Comparison of ENCODE assay signal across 1 cellular context in genomic region chr20:33687993-33688937, GRCh38.
TF ChIP-seq lines count a peak whose summit lies in the region.

No MANE protein-coding gene starts in this region.

TF ChIP-seq in HepG2, 621 proteins besides CTCF, POLR2A, EP300 and RAD21 (continues in another document):
- no peak for TF ChIP-seq ZNF792 (CRISPR knock-in tag; IDR thresholded peaks at IDR 0.05)
- TF ChIP-seq NCOA5 (CRISPR knock-in tag; IDR thresholded peaks at IDR 0.05): no peak
- TF ChIP-seq NKX3-1 (CRISPR knock-in tag; IDR thresholded peaks at IDR 0.05): no peak
- TF ChIP-seq THAP8 (CRISPR knock-in tag; IDR thresholded peaks at IDR 0.05; ENCODE audit: borderline replicate concordance): no peak
- TF ChIP-seq CCAR2 (optimal IDR thresholded peaks at IDR 0.05; ENCODE audit: low read depth, low read length): no peak
- no peak for TF ChIP-seq PAF1 (CRISPR knock-in tag; IDR thresholded peaks at IDR 0.05)
- TF ChIP-seq ZNF629 (CRISPR knock-in tag; conservative IDR thresholded peaks at IDR 0.05): peak; percentile 35; the same call in 1 of the 2 replicates
- no peak for TF ChIP-seq NPAS2 (CRISPR knock-in tag; IDR thresholded peaks at IDR 0.05; ENCODE audit: borderline replicate concordance)
- TF ChIP-seq THAP11 (CRISPR knock-in tag; IDR thresholded peaks at IDR 0.05): 0 out of 2 replicates have a peak, but pooled peaks have one; percentile 4
- TF ChIP-seq ZBTB7A (CRISPR knock-in tag; IDR thresholded peaks at IDR 0.05): no peak
- no peak for TF ChIP-seq STAT6 (CRISPR knock-in tag; IDR thresholded peaks at IDR 0.05; ENCODE audit: borderline replicate concordance)
- 0 out of 2 replicates have a peak, but pooled peaks have one; percentile 5 for TF ChIP-seq IRF2 (CRISPR knock-in tag; IDR thresholded peaks at IDR 0.05)
- TF ChIP-seq ZNF616 (CRISPR knock-in tag; IDR thresholded peaks at IDR 0.05; ENCODE audit: low read depth): no peak
- no peak for TF ChIP-seq ZNF496 (CRISPR knock-in tag; IDR thresholded peaks at IDR 0.05; ENCODE audit: insufficient replicate concordance)
- TF ChIP-seq PLRG1 (conservative IDR thresholded peaks at IDR 0.05): no peak
- no peak for TF ChIP-seq PHF20 (CRISPR knock-in tag; IDR thresholded peaks at IDR 0.05)
- no peak for TF ChIP-seq TFAP4 (IDR thresholded peaks at IDR 0.05; ENCODE audit: borderline replicate concordance, low read depth)
- no peak for TF ChIP-seq ZNF564 (CRISPR knock-in tag; IDR thresholded peaks at IDR 0.05)
- 0 out of 2 replicates have a peak, but pooled peaks have one; percentile 55 for TF ChIP-seq ZSCAN31 (CRISPR knock-in tag; IDR thresholded peaks at IDR 0.05; ENCODE audit: low read depth)
- TF ChIP-seq ZC3H4 (CRISPR knock-in tag; IDR thresholded peaks at IDR 0.05; ENCODE audit: borderline replicate concordance): no peak
- no peak for TF ChIP-seq GPN1 (CRISPR knock-in tag; IDR thresholded peaks at IDR 0.05; ENCODE audit: borderline replicate concordance)
- no peak for TF ChIP-seq RFX5 (IDR thresholded peaks at IDR 0.05; ENCODE audit: low read depth, low read length)
- TF ChIP-seq ZNF350 (CRISPR knock-in tag; IDR thresholded peaks at IDR 0.05; ENCODE audit: borderline replicate concordance, low read depth): no peak
- TF ChIP-seq ZFP90 (CRISPR knock-in tag; IDR thresholded peaks at IDR 0.05; ENCODE audit: borderline replicate concordance): no peak
- TF ChIP-seq ZNF720 (CRISPR knock-in tag; IDR thresholded peaks at IDR 0.05): no peak
- 0 out of 2 replicates have a peak, but pooled peaks have one; percentile 15 for TF ChIP-seq TFDP2 (CRISPR knock-in tag; IDR thresholded peaks at IDR 0.05)
- TF ChIP-seq XRCC5 (optimal IDR thresholded peaks at IDR 0.05; ENCODE audit: low read length): no peak
- no peak for TF ChIP-seq SMARCC2 (IDR thresholded peaks at IDR 0.05)
- no peak for TF ChIP-seq ZNF317 (CRISPR knock-in tag; IDR thresholded peaks at IDR 0.05)
- TF ChIP-seq TBX3 (IDR thresholded peaks at IDR 0.05; ENCODE audit: borderline replicate concordance): no peak
- TF ChIP-seq ZNF318 (CRISPR knock-in tag; IDR thresholded peaks at IDR 0.05): no peak
- no peak for TF ChIP-seq RFXANK (CRISPR knock-in tag; IDR thresholded peaks at IDR 0.05)
- TF ChIP-seq NR0B2 (CRISPR knock-in tag; IDR thresholded peaks at IDR 0.05): no peak
- no peak for TF ChIP-seq MTF2 (CRISPR knock-in tag; IDR thresholded peaks at IDR 0.05; ENCODE audit: borderline replicate concordance)
- TF ChIP-seq GMEB1 (CRISPR knock-in tag; IDR thresholded peaks at IDR 0.05; ENCODE audit: borderline replicate concordance): 0 out of 2 replicates have a peak, but pooled peaks have one; percentile 1
- 0 out of 2 replicates have a peak, but pooled peaks have one; percentile 49 for TF ChIP-seq EEA1 (CRISPR knock-in tag; IDR thresholded peaks at IDR 0.05; ENCODE audit: borderline replicate concordance)
- no peak for TF ChIP-seq ZBTB43 (CRISPR knock-in tag; conservative IDR thresholded peaks at IDR 0.05)
- no peak for TF ChIP-seq NR2F1 (CRISPR knock-in tag; IDR thresholded peaks at IDR 0.05)
- no peak for TF ChIP-seq KDM2A (CRISPR knock-in tag; IDR thresholded peaks at IDR 0.05; ENCODE audit: borderline replicate concordance, low read depth)
- no peak for TF ChIP-seq ZFP36L2 (CRISPR knock-in tag; IDR thresholded peaks at IDR 0.05)
- no peak for TF ChIP-seq FOXP4 (CRISPR knock-in tag; IDR thresholded peaks at IDR 0.05)
- no peak for TF ChIP-seq ZNF576 (CRISPR knock-in tag; IDR thresholded peaks at IDR 0.05)
- TF ChIP-seq ZKSCAN8 (CRISPR knock-in tag; IDR thresholded peaks at IDR 0.05; ENCODE audit: borderline replicate concordance): peak; percentile 98
- TF ChIP-seq THYN1 (CRISPR knock-in tag; IDR thresholded peaks at IDR 0.05; ENCODE audit: borderline replicate concordance, low read depth): no peak
- TF ChIP-seq ZNF839 (CRISPR knock-in tag; IDR thresholded peaks at IDR 0.05; ENCODE audit: borderline replicate concordance): no peak
